ENCODE assay signal across 17 cellular contexts in the genomic region with DNA sequence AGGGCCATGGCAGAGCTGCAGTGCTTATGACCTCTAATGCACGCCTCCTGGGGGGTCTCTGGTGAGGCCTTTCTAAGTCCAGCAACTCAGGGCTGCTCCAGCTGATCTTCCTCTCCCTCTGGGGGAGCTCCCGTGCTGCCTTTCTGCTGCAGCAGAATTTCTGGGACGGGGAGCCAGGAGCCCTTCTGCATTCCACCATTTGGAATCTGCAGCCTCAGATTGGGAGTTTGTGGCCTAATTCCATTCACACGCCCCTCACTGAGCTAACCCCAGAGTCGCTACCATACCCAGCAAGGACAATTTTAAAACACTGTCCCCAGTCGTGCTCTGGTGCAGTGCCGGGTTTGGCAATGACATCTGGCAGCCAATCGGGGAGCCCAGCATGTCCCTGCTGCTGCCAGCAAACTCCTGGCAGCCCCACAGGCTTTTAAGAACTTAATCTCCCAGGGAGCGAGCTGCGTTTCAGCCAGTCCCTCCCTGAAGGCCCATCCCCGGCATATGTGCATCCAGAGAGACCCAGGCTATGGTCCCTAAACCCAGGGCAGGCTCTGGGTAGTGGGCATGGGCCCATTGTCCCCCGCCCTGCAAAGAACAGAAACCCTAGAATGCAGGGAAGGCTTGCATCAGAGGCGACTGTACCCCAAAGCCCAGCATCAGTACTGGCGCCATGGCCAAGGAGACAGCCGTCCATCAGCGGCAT. TPM values are rescaled to one million over a fixed set of nuclear protein-coding genes. Genes with fewer than 3 reads are reported as not detected.
DNase-seq lines count a peak whose midpoint lies in the region; ATAC-seq and TF ChIP-seq lines count a peak whose summit lies in the region.
"Had no signal": no experiment of that assay in that cellular context is flagged by ENCODE, and none has a peak within 500 bp of the region (broad histone marks: within the 10 kb centered on the region; RNA-seq: fewer than 3 reads in every experiment).

No MANE protein-coding gene starts in this region.

- H3K9me3 ChIP-seq in testis = no peaks in the 10 kb centered on the region
- H3K9me3 ChIP-seq: MG63 had no signal

- no peak for TF ChIP-seq CTCF in testis (IDR thresholded peaks at IDR 0.05)

- 67 to 68% methylated on average over 8 to 16 of the region's 16 CpGs for WGBS in testis, 2 donors

- no peak overlapping the region for H3K27ac ChIP-seq in testis

- H3K36me3 ChIP-seq in testis (ENCODE audit: low read depth, missing control alignments) = no peaks in the 10 kb centered on the region
- H3K36me3 ChIP-seq: MG63 had no signal

- DNase-seq in activated effector memory CD4-positive, alpha-beta T cell treated with anti-CD3 and anti-CD28 coated beads, Interleukin-2, amount 50 U/mL, for 16 hours = peak; percentile 43
- DNase-seq in activated effector memory CD4-positive, alpha-beta T cell treated with Interleukin-2 at 50 U/mL for 16 hours = no peak
- peak; percentile 59 for DNase-seq in ecto neural progenitor cell (ENCODE audit: low spot score)
- DNase-seq in left lobe of liver (ENCODE audit: low spot score) = peak; percentile 87
- peak; percentile 67 for DNase-seq in testis
- no peak for DNase-seq in SKM-1 (lab: John Stamatoyannopoulos, UW; ENCODE audit: unreplicated experiment)
- DNase-seq: ACHN; activated naive CD4-positive, alpha-beta T cell treated with anti-CD3 and anti-CD28 coated beads, Interleukin-2, amount 50 U/mL, for 16 hours; mammary epithelial cell; MG63; NCI-H2107; occipital lobe; stimulated activated CD4-positive, alpha-beta T cell treated with anti-CD3 and anti-CD28 coated beads, Interleukin-12 subunit alpha, Interleukin-12 subunit beta, amount 100 ng/mL, for 4 hours had no signal

- no peak overlapping the region for H3K4me3 ChIP-seq in testis
- H3K4me3 ChIP-seq: MG63 had no signal

- ATAC-seq in left lobe of liver (peak; percentile 67), HG02763 (IDR thresholded peaks at IDR 0.05; ENCODE audit: unreplicated experiment) (no peak), GM19463 (IDR thresholded peaks at IDR 0.05; ENCODE audit: unreplicated experiment) (no peak)
- ATAC-seq: SK-N-SH treated with all-trans-retinoic acid at 6 μM for 48 hours had no signal

- intact Hi-C loops in testis (cut with DNase I; ENCODE audit: low total_unique reads) = no loop called here

- no peak for TF ChIP-seq POLR2A in testis (IDR thresholded peaks at IDR 0.05)

- no peaks in the 10 kb centered on the region for H3K27me3 ChIP-seq in testis
- H3K27me3 ChIP-seq: MG63 had no signal

- peaks cover 3% of the 10 kb centered on the region for H3K4me1 ChIP-seq in testis

RNA-seq across cellular contexts. Expression of gene SHANK2, which starts 4.7 kb away (rescaled TPM):
- total RNA-seq in left lobe of liver (33.8 TPM), testis (10 to 100 TPM in 1 of 2 donors, 1 to 10 TPM in 1; 8.0 to 13.9 TPM)
- 4.3 TPM for polyA plus RNA-seq in testis (ENCODE audit: insufficient read depth, low read depth, low replicate concordance)
- total RNA-seq: endothelial cell of umbilical vein had no signal
- polyA plus RNA-seq: endothelial cell of umbilical vein had no signal

Comparison
In these comparisons a context has a peak if more than half of its experiments do, and no peak if none do; other contexts are left out.
1. DNase-seq: peak in activated effector memory CD4-positive, alpha-beta T cell treated with anti-CD3 and anti-CD28 coated beads, Interleukin-2, amount 50 U/mL, for 16 hours (single experiment), ecto neural progenitor cell (single experiment), left lobe of liver (single experiment) and testis (single experiment); none in activated effector memory CD4-positive, alpha-beta T cell treated with Interleukin-2 at 50 U/mL for 16 hours (single experiment) and SKM-1 (single experiment).